In the genomic region with DNA sequence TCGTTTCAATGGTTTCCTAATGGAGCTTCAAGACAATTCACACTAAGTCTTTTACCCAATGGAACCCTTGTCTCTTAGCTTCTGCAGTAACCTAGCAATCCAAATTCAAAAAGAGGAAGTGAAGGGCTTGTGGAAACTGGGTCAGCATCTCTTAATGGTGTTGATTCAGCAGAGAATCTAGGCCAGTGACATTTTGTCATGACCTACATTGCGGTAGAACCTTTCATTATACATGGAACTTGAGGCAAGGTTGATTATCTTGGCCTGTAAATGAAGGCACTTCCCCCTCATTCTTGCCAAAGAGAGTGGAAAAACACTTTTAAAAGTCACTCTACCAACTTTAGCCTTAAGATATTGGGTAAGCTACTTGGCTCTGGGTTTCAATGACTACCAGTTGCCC, we compare ENCODE assay signal across 25 cellular contexts. TPM values are rescaled to one million over a fixed set of nuclear protein-coding genes. Genes with fewer than 3 reads are reported as not detected.
A peak's percentile ranks its signal among the peaks of the same experiment; 100 is the strongest.
DNase-seq lines count a peak whose midpoint lies in the region; ATAC-seq and TF ChIP-seq lines count a peak whose summit lies in the region.
"Had no signal": no experiment of that assay in that cellular context is flagged by ENCODE, and none has a peak within 500 bp of the region (broad histone marks: within the 10 kb centered on the region; RNA-seq: fewer than 3 reads in every experiment).

No MANE protein-coding gene starts in this region.

- no peaks in the 10 kb centered on the region for H3K27me3 ChIP-seq in CD4-positive, alpha-beta T cell (ENCODE audit: control insufficient read depth, insufficient read depth, low read length)
- H3K27me3 ChIP-seq: BE2C, brain microvascular endothelial cell, heart left ventricle, thyroid gland had no signal

- CTCF ChIA-PET in CD4-positive, alpha-beta T cell (lab: Charles Lee): no interaction called here
- CTCF ChIA-PET in Calu3 (lab: Charles Lee): no interaction called here

- no peak overlapping the region for H3K4me3 ChIP-seq in fibroblast of villous mesenchyme (ENCODE audit: low read depth, low read length)
- H3K4me3 ChIP-seq: heart left ventricle, lung, smooth muscle cell, thyroid gland had no signal

- H3K36me3 Mint-ChIP-seq in CD4-positive, alpha-beta T cell (ENCODE audit: low read depth): no peaks in the 10 kb centered on the region
- H3K36me3 Mint-ChIP-seq in Calu3 (ENCODE audit: insufficient read depth, unreplicated experiment): peaks cover 5% of the 10 kb centered on the region
- H3K36me3 Mint-ChIP-seq: immature natural killer cell, naive B cell had no signal

- intact Hi-C loops in CD4-positive, alpha-beta T cell (cut with DNase I, micrococcal nuclease): no loop called here
- intact Hi-C loops in Calu3 (cut with micrococcal nuclease; ENCODE audit: unreplicated experiment): loop anchor here (5.0 kb wide), 1 partner anchor 85 kb away; no protein-coding TSS in a partner anchor

- peaks cover 75% of the 10 kb centered on the region for H3K4me1 Mint-ChIP-seq in CD4-positive, alpha-beta T cell (ENCODE audit: low read depth)
- H3K4me1 Mint-ChIP-seq in Calu3 (ENCODE audit: low read depth, unreplicated experiment): peaks cover 83% of the 10 kb centered on the region

- H3K27ac Mint-ChIP-seq in CD4-positive, alpha-beta T cell: peak overlapping the region; percentile 83
- H3K27ac Mint-ChIP-seq in Calu3 (ENCODE audit: unreplicated experiment): peak overlapping the region; percentile 38
- H3K27ac Mint-ChIP-seq: activated naive CD8-positive, alpha-beta T cell treated with anti-CD3 and anti-CD28 coated beads, Interleukin-2, amount 10 ng/mL, durations not matched to agents 7 days and 5 days; H9; immature natural killer cell had no signal

- BruUV-seq in Calu3 (replicated peaks; lab: Mats Ljungman, UMichigan): no TSS peak

- H3K9me3 Mint-ChIP-seq in CD4-positive, alpha-beta T cell: no peaks in the 10 kb centered on the region
- H3K9me3 Mint-ChIP-seq in Calu3 (ENCODE audit: low read depth, unreplicated experiment): peaks cover 2% of the 10 kb centered on the region
- H3K9me3 Mint-ChIP-seq: immature natural killer cell had no signal

- POLR2A ChIA-PET in CD4-positive, alpha-beta T cell (lab: Charles Lee): interaction anchor here (1.4 kb wide), 1 partner anchor 62 kb away, joined by 5 read pairs; a partner anchor contains a TSS

- TF ChIP-seq CTCF in CD4-positive, alpha-beta T cell (IDR thresholded peaks at IDR 0.05): no peak
- no peak for TF ChIP-seq CTCF in Calu3 (IDR thresholded peaks at IDR 0.05; ENCODE audit: unreplicated experiment)
- TF ChIP-seq CTCF in fibroblast of villous mesenchyme (IDR thresholded peaks at IDR 0.05; ENCODE audit: insufficient read depth, low read depth, low read length): no peak

- no peaks in the 10 kb centered on the region for H3K27me3 Mint-ChIP-seq in CD4-positive, alpha-beta T cell
- H3K27me3 Mint-ChIP-seq in Calu3 (ENCODE audit: unreplicated experiment): no peaks in the 10 kb centered on the region
- H3K27me3 Mint-ChIP-seq: activated naive CD8-positive, alpha-beta T cell treated with anti-CD3 and anti-CD28 coated beads, Interleukin-2, amount 10 ng/mL, durations not matched to agents 7 days and 5 days; progenitor cell of endocrine pancreas had no signal

- peak; percentile 50 for ATAC-seq in CD4-positive, alpha-beta T cell (ENCODE audit: poor library complexity)
- ATAC-seq in GM21515 (IDR thresholded peaks at IDR 0.05; ENCODE audit: unreplicated experiment) (no peak), HG03378 (IDR thresholded peaks at IDR 0.05; ENCODE audit: unreplicated experiment) (no peak)
- ATAC-seq: heart left ventricle had no signal

- H3K9me3 ChIP-seq in CD4-positive, alpha-beta T cell (ENCODE audit: control insufficient read depth, low read length): no peaks in the 10 kb centered on the region
- H3K9me3 ChIP-seq: BE2C, heart left ventricle, thyroid gland had no signal

- no peak for DNase-seq in CD4-positive, alpha-beta T cell
- DNase-seq in Calu3 (no peak), RPMI8226 (peak; percentile 83), fibroblast of villous mesenchyme (ENCODE audit: low read depth) (peak; percentile 9), NCI-H69 (lab: John Stamatoyannopoulos, UW) (no peak)
- DNase-seq: activated CD8-positive, alpha-beta memory T cell treated with anti-CD3 and anti-CD28 coated beads, Interleukin-2, amount 50 U/mL, for 48 hours; activated naive CD8-positive, alpha-beta T cell treated with anti-CD3 and anti-CD28 coated beads, Interleukin-2, amount 10 ng/mL, durations not matched to agents 7 days and 5 days; BE2C; brain microvascular endothelial cell; H9; heart left ventricle; immature natural killer cell; NCI-H1105 treated with DMSO at 0.1 percent for 48 hours; NCI-H748 treated with DMSO at 0.1 percent for 48 hours; stimulated activated CD4-positive, alpha-beta T cell treated with anti-CD3 and anti-CD28 coated beads, Interleukin-4, amount 100 ng/mL, for 4 hours; stimulated activated CD8-positive, alpha-beta memory T cell treated with anti-CD3 and anti-CD28 coated beads, Interleukin-4, amount 100 ng/mL, for 48 hours; SW 1271; thyroid gland had no signal

- H3K27ac ChIP-seq in CD4-positive, alpha-beta T cell (ENCODE audit: low read depth, low read length): no peak overlapping the region
- H3K27ac ChIP-seq: brain microvascular endothelial cell, heart left ventricle, thyroid gland had no signal

- H3K4me3 Mint-ChIP-seq in CD4-positive, alpha-beta T cell: no peak overlapping the region
- no peak overlapping the region for H3K4me3 Mint-ChIP-seq in Calu3 (ENCODE audit: low read depth, unreplicated experiment)
- H3K4me3 Mint-ChIP-seq: activated naive CD8-positive, alpha-beta T cell treated with anti-CD3 and anti-CD28 coated beads, Interleukin-2, amount 10 ng/mL, durations not matched to agents 7 days and 5 days; H9; immature natural killer cell; naive B cell had no signal

RNA-seq across cellular contexts. Expression of a gene that starts 42.8 kb away (rescaled TPM):
- under 1 TPM; 0.16 to 0.20 TPM for total RNA-seq in CD4-positive, alpha-beta T cell
- total RNA-seq in Calu3 (2022): 18.8 and 29.9 TPM in 2 replicates
- total RNA-seq in fibroblast of villous mesenchyme: not detected in 2 replicates
- total RNA-seq: activated naive CD8-positive, alpha-beta T cell treated with anti-CD3 and anti-CD28 coated beads, Interleukin-2, amount 10 ng/mL, durations not matched to agents 7 days and 5 days; RPMI7951 had no signal

RNA-seq across cellular contexts. Expression of a gene that starts 55.5 kb away (rescaled TPM):
- total RNA-seq in CD4-positive, alpha-beta T cell: under 1 TPM; 0.19 to 0.34 TPM
- total RNA-seq in Calu3 (2022) (17.1 and 17.6 TPM in 2 replicates), fibroblast of villous mesenchyme (not detected in 2 replicates)
- total RNA-seq: activated naive CD8-positive, alpha-beta T cell treated with anti-CD3 and anti-CD28 coated beads, Interleukin-2, amount 10 ng/mL, durations not matched to agents 7 days and 5 days; H9; heart left ventricle; RPMI7951 had no signal

Comparison
In these comparisons a context has a peak if more than half of its experiments do, and no peak if none do; other contexts are left out.
1. DNase-seq: peak in RPMI8226 (single experiment) and fibroblast of villous mesenchyme (single experiment); none in CD4-positive, alpha-beta T cell (0 of 10), Calu3 (single experiment) and NCI-H69 (single experiment).
2. RNA of a gene that starts 42.8 kb away (total RNA-seq): 18.8 to 29.9 TPM in Calu3; 0.16 to 0.20 TPM in CD4-positive, alpha-beta T cell and not detected in fibroblast of villous mesenchyme; every median in the first group is over 10 times any median in the second.
3. RNA of a gene that starts 55.5 kb away (total RNA-seq): 17.1 to 17.6 TPM in Calu3; 0.19 to 0.34 TPM in CD4-positive, alpha-beta T cell and not detected in fibroblast of villous mesenchyme; every median in the first group is over 10 times any median in the second.